1 cellular context compared by ENCODE assay signal in the genomic region with DNA sequence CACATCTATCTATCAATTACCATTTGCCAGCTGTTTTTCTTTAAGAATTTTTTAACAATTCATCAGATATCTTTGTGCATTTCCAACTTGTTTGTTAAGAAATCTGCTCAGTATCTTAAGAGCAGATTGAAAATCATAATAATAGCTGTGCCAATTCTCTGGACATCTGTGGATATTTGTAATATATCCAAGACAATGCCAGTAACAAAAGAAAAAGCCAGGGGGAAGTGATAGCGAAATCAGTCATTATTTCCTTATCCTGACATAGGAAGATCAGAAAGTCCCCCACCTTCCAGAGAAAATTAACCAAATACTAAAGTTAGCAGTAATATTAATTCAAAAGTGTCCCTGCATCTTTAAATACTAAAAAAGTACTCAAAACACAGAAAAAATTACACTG.
TF ChIP-seq lines count a peak whose summit lies in the region.

No MANE protein-coding gene starts in this region.

TF ChIP-seq in GM23338, 12 proteins besides CTCF, POLR2A, EP300 and RAD21 (continued from another document):
- no peak for TF ChIP-seq STAT1 (IDR thresholded peaks at IDR 0.05; ENCODE audit: unreplicated experiment)
- TF ChIP-seq EZH2 (IDR thresholded peaks at IDR 0.05; ENCODE audit: low read depth, unreplicated experiment), result no peak
- no peak for TF ChIP-seq ZNF114 (CRISPR knock-in tag; IDR thresholded peaks at IDR 0.05)
- no peak for TF ChIP-seq ZNF331 (CRISPR knock-in tag; IDR thresholded peaks at IDR 0.05; ENCODE audit: low read depth)
- TF ChIP-seq, protein P1, sequence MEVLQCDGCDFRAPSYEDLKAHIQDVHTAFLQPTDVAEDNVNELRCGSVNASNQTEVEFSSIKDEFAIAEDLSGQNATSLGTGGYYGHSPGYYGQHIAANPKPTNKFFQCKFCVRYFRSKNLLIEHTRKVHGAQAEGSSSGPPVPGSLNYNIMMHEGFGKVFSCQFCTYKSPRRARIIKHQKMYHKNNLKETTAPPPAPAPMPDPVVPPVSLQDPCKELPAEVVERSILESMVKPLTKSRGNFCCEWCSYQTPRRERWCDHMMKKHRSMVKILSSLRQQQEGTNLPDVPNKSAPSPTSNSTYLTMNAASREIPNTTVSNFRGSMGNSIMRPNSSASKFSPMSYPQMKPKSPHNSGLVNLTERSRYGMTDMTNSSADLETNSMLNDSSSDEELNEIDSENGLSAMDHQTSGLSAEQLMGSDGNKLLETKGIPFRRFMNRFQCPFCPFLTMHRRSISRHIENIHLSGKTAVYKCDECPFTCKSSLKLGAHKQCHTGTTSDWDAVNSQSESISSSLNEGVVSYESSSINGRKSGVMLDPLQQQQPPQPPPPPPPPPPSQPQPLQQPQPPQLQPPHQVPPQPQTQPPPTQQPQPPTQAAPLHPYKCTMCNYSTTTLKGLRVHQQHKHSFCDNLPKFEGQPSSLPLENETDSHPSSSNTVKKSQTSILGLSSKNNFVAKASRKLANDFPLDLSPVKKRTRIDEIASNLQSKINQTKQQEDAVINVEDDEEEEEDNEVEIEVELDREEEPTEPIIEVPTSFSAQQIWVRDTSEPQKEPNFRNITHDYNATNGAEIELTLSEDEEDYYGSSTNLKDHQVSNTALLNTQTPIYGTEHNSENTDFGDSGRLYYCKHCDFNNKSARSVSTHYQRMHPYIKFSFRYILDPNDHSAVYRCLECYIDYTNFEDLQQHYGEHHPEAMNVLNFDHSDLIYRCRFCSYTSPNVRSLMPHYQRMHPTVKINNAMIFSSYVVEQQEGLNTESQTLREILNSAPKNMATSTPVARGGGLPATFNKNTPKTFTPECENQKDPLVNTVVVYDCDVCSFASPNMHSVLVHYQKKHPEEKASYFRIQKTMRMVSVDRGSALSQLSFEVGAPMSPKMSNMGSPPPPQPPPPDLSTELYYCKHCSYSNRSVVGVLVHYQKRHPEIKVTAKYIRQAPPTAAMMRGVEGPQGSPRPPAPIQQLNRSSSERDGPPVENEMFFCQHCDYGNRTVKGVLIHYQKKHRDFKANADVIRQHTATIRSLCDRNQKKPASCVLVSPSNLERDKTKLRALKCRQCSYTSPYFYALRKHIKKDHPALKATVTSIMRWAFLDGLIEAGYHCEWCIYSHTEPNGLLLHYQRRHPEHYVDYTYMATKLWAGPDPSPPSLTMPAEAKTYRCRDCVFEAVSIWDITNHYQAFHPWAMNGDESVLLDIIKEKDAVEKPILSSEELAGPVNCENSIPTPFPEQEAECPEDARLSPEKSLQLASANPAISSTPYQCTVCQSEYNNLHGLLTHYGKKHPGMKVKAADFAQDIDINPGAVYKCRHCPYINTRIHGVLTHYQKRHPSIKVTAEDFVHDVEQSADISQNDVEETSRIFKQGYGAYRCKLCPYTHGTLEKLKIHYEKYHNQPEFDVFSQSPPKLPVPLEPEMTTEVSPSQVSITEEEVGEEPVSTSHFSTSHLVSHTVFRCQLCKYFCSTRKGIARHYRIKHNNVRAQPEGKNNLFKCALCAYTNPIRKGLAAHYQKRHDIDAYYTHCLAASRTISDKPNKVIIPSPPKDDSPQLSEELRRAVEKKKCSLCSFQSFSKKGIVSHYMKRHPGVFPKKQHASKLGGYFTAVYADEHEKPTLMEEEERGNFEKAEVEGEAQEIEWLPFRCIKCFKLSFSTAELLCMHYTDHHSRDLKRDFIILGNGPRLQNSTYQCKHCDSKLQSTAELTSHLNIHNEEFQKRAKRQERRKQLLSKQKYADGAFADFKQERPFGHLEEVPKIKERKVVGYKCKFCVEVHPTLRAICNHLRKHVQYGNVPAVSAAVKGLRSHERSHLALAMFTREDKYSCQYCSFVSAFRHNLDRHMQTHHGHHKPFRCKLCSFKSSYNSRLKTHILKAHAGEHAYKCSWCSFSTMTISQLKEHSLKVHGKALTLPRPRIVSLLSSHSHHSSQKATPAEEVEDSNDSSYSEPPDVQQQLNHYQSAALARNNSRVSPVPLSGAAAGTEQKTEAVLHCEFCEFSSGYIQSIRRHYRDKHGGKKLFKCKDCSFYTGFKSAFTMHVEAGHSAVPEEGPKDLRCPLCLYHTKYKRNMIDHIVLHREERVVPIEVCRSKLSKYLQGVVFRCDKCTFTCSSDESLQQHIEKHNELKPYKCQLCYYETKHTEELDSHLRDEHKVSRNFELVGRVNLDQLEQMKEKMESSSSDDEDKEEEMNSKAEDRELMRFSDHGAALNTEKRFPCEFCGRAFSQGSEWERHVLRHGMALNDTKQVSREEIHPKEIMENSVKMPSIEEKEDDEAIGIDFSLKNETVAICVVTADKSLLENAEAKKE (CRISPR knock-in tag; IDR thresholded peaks at IDR 0.05), result no peak
- TF ChIP-seq POLR2AphosphoS5 (IDR thresholded peaks at IDR 0.05; ENCODE audit: low read depth), result no peak
- no peak for TF ChIP-seq REST (IDR thresholded peaks at IDR 0.05; ENCODE audit: unreplicated experiment)
- TF ChIP-seq NANOG (IDR thresholded peaks at IDR 0.05; ENCODE audit: borderline replicate concordance), result no peak
- no peak for TF ChIP-seq EZH2phosphoT487 (IDR thresholded peaks at IDR 0.05; ENCODE audit: unreplicated experiment)
- no peak for TF ChIP-seq CREB1 (CRISPR knock-in tag; IDR thresholded peaks at IDR 0.05; ENCODE audit: low read depth)
